In genomic region chr14:92787554-92787953, GRCh38 we compare ENCODE assay signal across 34 cellular contexts.
"Had no signal": no experiment of that assay in that cellular context is flagged by ENCODE, and none has a peak within 500 bp of the region (broad histone marks: within the 10 kb centered on the region; RNA-seq: fewer than 3 reads in every experiment).

No MANE protein-coding gene starts in this region.

- H3K27ac ChIP-seq: ascending aorta, coronary artery, dorsolateral prefrontal cortex, esophagus muscularis mucosa, foreskin keratinocyte, gastrocnemius medialis, heart left ventricle, WERI-Rb-1 had no signal

- H3K27me3 Mint-ChIP-seq: activated B cell treated with CpG ODN at 0.5 μM for 24 hours; activated naive CD8-positive, alpha-beta T cell; activated T-cell treated with anti-CD3 and anti-CD28 coated beads, Interleukin-2, amount 50 U/mL, for 24 hours; central memory CD8-positive, alpha-beta T cell; dendritic cell treated with granulocyte-macrophage colony-stimulating factor and Interleukin-4, amounts not matched to agents 40 ng/mL and 50 ng/mL, for 4 days; T-cell; T-helper 17 cell had no signal

- H3K27ac Mint-ChIP-seq: activated B cell treated with CpG ODN at 0.5 μM for 24 hours; activated CD4-positive, alpha-beta memory T cell treated with anti-CD3 and anti-CD28 coated beads, Interleukin-2, amount 10 ng/mL, durations not matched to agents 7 days and 5 days; activated naive CD8-positive, alpha-beta T cell; activated T-cell treated with anti-CD3 and anti-CD28 coated beads, Interleukin-2, amount 50 U/mL, for 24 hours; activated T-cell treated with anti-CD3 and anti-CD28 coated beads, Interleukin-2, amount 50 U/mL, for 72 hours; dendritic cell treated with granulocyte-macrophage colony-stimulating factor and Interleukin-4, amounts not matched to agents 40 ng/mL and 50 ng/mL, for 4 days; endodermal cell; T-cell; T-helper 17 cell; T-helper 2 cell treated with Interferon-gamma antibody and Interleukin-4, amounts not matched to agents 5 μg/mL and 100 μg/mL, for 36 hours had no signal

- ATAC-seq: activated T-cell treated with anti-CD3 and anti-CD28 coated beads, Interleukin-2, amount 50 U/mL, for 72 hours; foreskin keratinocyte; gastrocnemius medialis; heart left ventricle; T-cell; T-helper 17 cell had no signal

- H3K27me3 ChIP-seq: ascending aorta, brain microvascular endothelial cell, dorsolateral prefrontal cortex, esophagus muscularis mucosa, foreskin keratinocyte, gastrocnemius medialis, heart left ventricle had no signal

- H3K4me1 Mint-ChIP-seq: central memory CD8-positive, alpha-beta T cell; endodermal cell; T-cell had no signal

- H3K4me1 ChIP-seq: foreskin keratinocyte had no signal

- H3K36me3 ChIP-seq: ascending aorta, brain microvascular endothelial cell, esophagus muscularis mucosa, gastrocnemius medialis, heart left ventricle, WERI-Rb-1 had no signal

- H3K4me3 ChIP-seq: ascending aorta, coronary artery, dorsolateral prefrontal cortex, esophagus muscularis mucosa, gastrocnemius medialis, heart left ventricle had no signal

- H3K4me3 Mint-ChIP-seq: activated B cell treated with CpG ODN at 0.5 μM for 24 hours; activated CD4-positive, alpha-beta memory T cell treated with anti-CD3 and anti-CD28 coated beads, Interleukin-2, amount 10 ng/mL, durations not matched to agents 7 days and 5 days; activated naive CD8-positive, alpha-beta T cell; activated T-cell treated with anti-CD3 and anti-CD28 coated beads, Interleukin-2, amount 50 U/mL, for 24 hours; activated T-cell treated with anti-CD3 and anti-CD28 coated beads, Interleukin-2, amount 50 U/mL, for 72 hours; central memory CD8-positive, alpha-beta T cell; dendritic cell treated with granulocyte-macrophage colony-stimulating factor and Interleukin-4, amounts not matched to agents 40 ng/mL and 50 ng/mL, for 4 days; endodermal cell; T-cell; T-helper 17 cell; T-helper 2 cell treated with Interferon-gamma antibody and Interleukin-4, amounts not matched to agents 5 μg/mL and 100 μg/mL, for 36 hours had no signal

- DNase-seq: activated B cell treated with CpG ODN at 0.5 μM for 24 hours; activated CD4-positive, alpha-beta memory T cell treated with anti-CD3 and anti-CD28 coated beads, Interleukin-2, amount 10 ng/mL, durations not matched to agents 7 days and 5 days; activated CD4-positive, alpha-beta T cell treated with anti-CD3 and anti-CD28 coated beads for 1 hour; activated CD4-positive, alpha-beta T cell treated with anti-CD3 and anti-CD28 coated beads for 48 hours; activated CD4-positive, alpha-beta T cell treated with anti-CD3 and anti-CD28 coated beads, Interleukin-2, amount 50 U/mL, for 1 hour; activated CD8-positive, alpha-beta memory T cell treated with anti-CD3 and anti-CD28 coated beads, Interleukin-2, amount 50 U/mL, for 48 hours; activated effector memory CD4-positive, alpha-beta T cell treated with Interleukin-2 at 50 U/mL for 16 hours; activated gamma-delta T cell treated with Interleukin-2 at 50 U/mL for 16 hours; activated naive CD4-positive, alpha-beta T cell treated with anti-CD3 and anti-CD28 coated beads, Interleukin-2, amount 50 U/mL, for 16 hours; activated naive CD4-positive, alpha-beta T cell treated with Interleukin-2 at 50 U/mL for 16 hours; activated T-cell treated with anti-CD3 and anti-CD28 coated beads for 4 hours; activated T-cell treated with anti-CD3 and anti-CD28 coated beads, Interleukin-2, amount 50 U/mL, for 24 hours; activated T-cell treated with anti-CD3 and anti-CD28 coated beads, Interleukin-2, amount 50 U/mL, for 72 hours; brain microvascular endothelial cell; dorsolateral prefrontal cortex; effector memory CD4-positive, alpha-beta T cell; endodermal cell; erythroblast; foreskin keratinocyte; gastrocnemius medialis; glutamatergic neuron; heart left ventricle; SW 1271; T-cell; T-helper 17 cell; T1000; WERI-Rb-1 had no signal
